8 cellular contexts compared by ENCODE assay signal in the genomic region with DNA sequence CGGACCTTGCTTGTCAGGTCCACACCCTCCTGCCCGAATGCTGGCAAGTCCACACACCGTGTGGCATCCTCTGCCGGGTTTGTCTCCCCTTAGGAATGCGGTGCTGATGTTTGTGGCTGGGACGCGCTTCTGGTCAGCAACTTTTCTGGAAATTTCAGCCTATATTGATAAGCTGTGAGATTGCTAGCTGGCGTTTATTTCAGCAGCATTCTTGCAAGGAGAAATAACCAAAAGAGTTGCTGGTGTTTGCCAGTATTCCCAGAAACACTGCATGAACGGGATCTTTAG. TPM values are rescaled to one million over a fixed set of nuclear protein-coding genes. Genes with fewer than 3 reads are reported as not detected.
DNase-seq lines count a peak whose midpoint lies in the region; ATAC-seq, FAIRE-seq and TF ChIP-seq lines count a peak whose summit lies in the region.

No MANE protein-coding gene starts in this region.

- no peak for ATAC-seq in left ventricle myocardium superior
- ATAC-seq in HG02588 (IDR thresholded peaks at IDR 0.05; ENCODE audit: unreplicated experiment) = no peak

- FAIRE-seq in frontal cortex (lab: Jason Lieb, UNC) = no peak

- no peaks in the 10 kb centered on the region for H3K9me3 ChIP-seq in cardiac muscle cell (ENCODE audit: low read depth)

- H3K4me3 ChIP-seq in cardiac muscle cell = peak overlapping the region; percentile 64

- H3K36me3 ChIP-seq in cardiac muscle cell = peaks cover 22% of the 10 kb centered on the region

- H3K27me3 Mint-ChIP-seq in nephron progenitor cell (ENCODE audit: low read depth, poor library complexity) = no peaks in the 10 kb centered on the region

- no peaks in the 10 kb centered on the region for H3K9me3 Mint-ChIP-seq in nephron progenitor cell

- DNase-seq in cardiac muscle cell (ENCODE audit: low read depth in 1 of 2, low spot score in 1 of 2) (peak; percentile 56 to 67), left ventricle myocardium superior (no peak), SK-MEL-5 (ENCODE audit: low read depth, low spot score) (peak; percentile 42), epithelial cell of prostate (ENCODE audit: low read depth, low spot score) (peak; percentile 8), nephron progenitor cell (peak; percentile 66), mucosa of gallbladder (ENCODE audit: low spot score) (no peak), frontal cortex (ENCODE audit: low spot score in 2 of 2) (no peak)

- in situ Hi-C loops in SK-MEL-5 (cut with HindIII; ENCODE audit: low pct_unique_long_range_greater_than_20kb, low sequenced_read_pairs) = no loop called here

- TF ChIP-seq CTCF in cardiac muscle cell (IDR thresholded peaks at IDR 0.05; ENCODE audit: low read depth, low read length) (no peak), nephron progenitor cell (IDR thresholded peaks at IDR 0.05) (no peak)

- H3K4me1 Mint-ChIP-seq in nephron progenitor cell = peaks cover 46% of the 10 kb centered on the region

- peaks cover 13% of the 10 kb centered on the region for H3K36me3 Mint-ChIP-seq in nephron progenitor cell (ENCODE audit: low read depth)

- no peaks in the 10 kb centered on the region for H3K27me3 ChIP-seq in cardiac muscle cell

- H3K27ac Mint-ChIP-seq in nephron progenitor cell = no peak overlapping the region

- H3K4me3 Mint-ChIP-seq in nephron progenitor cell = peak overlapping the region; percentile 98

- peaks cover 11% of the 10 kb centered on the region for H3K4me1 ChIP-seq in cardiac muscle cell (ENCODE audit: low read depth)

- H3K27ac ChIP-seq in cardiac muscle cell = peak overlapping the region; percentile 90
- H3K27ac ChIP-seq in epithelial cell of prostate = peak overlapping the region; percentile 81

- intact Hi-C loops in left ventricle myocardium superior (cut with micrococcal nuclease) = no loop called here

RNA-seq across cellular contexts. Expression of a gene that starts 0.6 kb away (rescaled TPM):
- total RNA-seq in cardiac muscle cell = 15.9 and 21.7 TPM in 2 replicates
- 21.0 TPM in 2 replicates for polyA plus RNA-seq in cardiac muscle cell
- total RNA-seq in left ventricle myocardium superior = 14.4 TPM
- total RNA-seq in SK-MEL-5 (2014; rRNA removed; shearing (Covaris generic)) = 25.1 and 29.1 TPM in 2 replicates
- polyA plus RNA-seq in SK-MEL-5 (2015; cell fraction: cytosol; rRNA removed) = 18.7 and 22.7 TPM in 2 replicates
- polyA plus RNA-seq in SK-MEL-5 (2015; cell fraction: nucleus; rRNA removed) = 38.7 and 45.9 TPM in 2 replicates
- total RNA-seq in mucosa of gallbladder = 34.9 TPM
- total RNA-seq in frontal cortex = 47.7 TPM

RNA-seq across cellular contexts. Expression of a gene that starts 0.7 kb away (rescaled TPM):
- total RNA-seq in cardiac muscle cell (51.6 and 64.7 TPM in 2 replicates), left ventricle myocardium superior (38.2 TPM), mucosa of gallbladder (58.0 TPM), frontal cortex (42.0 TPM)
- polyA plus RNA-seq in cardiac muscle cell = 69.2 and 110 TPM in 2 replicates
- 63.1 and 66.4 TPM in 2 replicates for total RNA-seq in SK-MEL-5 (2014; rRNA removed; shearing (Covaris generic))
- 34.4 and 39.8 TPM in 2 replicates for polyA plus RNA-seq in SK-MEL-5 (2015; cell fraction: cytosol; rRNA removed)
- 40.7 and 42.8 TPM in 2 replicates for polyA plus RNA-seq in SK-MEL-5 (2015; cell fraction: nucleus; rRNA removed)

RNA-seq across cellular contexts. Expression of a gene that starts 59.8 kb away (rescaled TPM):
- total RNA-seq in cardiac muscle cell (0.25 and 1.1 TPM in 2 replicates), left ventricle myocardium superior (1.3 TPM), mucosa of gallbladder (42.8 TPM), frontal cortex (1.2 TPM)
- 0.37 and 2.3 TPM in 2 replicates for polyA plus RNA-seq in cardiac muscle cell
- total RNA-seq in SK-MEL-5 (2014; rRNA removed; shearing (Covaris generic)) = 3.0 and 3.5 TPM in 2 replicates
- polyA plus RNA-seq in SK-MEL-5 (2015; cell fraction: cytosol; rRNA removed) = 0.48 and 1.8 TPM in 2 replicates
- polyA plus RNA-seq in SK-MEL-5 (2015; cell fraction: nucleus; rRNA removed) = 1.4 and 5.4 TPM in 2 replicates

Comparison
In these comparisons a context has a peak if more than half of its experiments do, and no peak if none do; other contexts are left out.
1. DNase-seq: peak in cardiac muscle cell (2 of 2), SK-MEL-5 (single experiment), epithelial cell of prostate (single experiment) and nephron progenitor cell (single experiment); none in left ventricle myocardium superior (single experiment), mucosa of gallbladder (single experiment) and frontal cortex (0 of 2).